Comparison of ENCODE assay signal across 8 cellular contexts in the genomic region with DNA sequence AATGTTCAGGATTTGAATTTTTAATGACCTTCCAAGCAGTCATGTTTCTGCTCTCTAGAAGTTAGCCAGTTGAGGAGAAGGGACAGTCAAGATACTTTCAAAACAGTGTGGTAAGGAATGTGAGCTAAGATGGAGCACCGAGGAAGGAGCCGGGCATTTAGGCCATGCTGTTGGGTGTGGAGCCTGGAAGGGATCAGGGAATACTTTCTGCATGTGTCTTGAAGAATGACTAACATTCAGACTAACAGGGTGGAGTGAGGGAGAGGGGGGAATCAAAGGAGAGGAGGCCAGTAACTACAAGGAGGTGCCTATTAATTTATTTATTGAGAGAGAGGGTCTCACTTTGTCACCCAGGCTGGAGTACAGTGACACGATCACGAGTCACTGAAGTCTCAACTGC. TPM values are rescaled to one million over a fixed set of nuclear protein-coding genes. Genes with fewer than 3 reads are reported as not detected.
DNase-seq lines count a peak whose midpoint lies in the region; ATAC-seq, FAIRE-seq and TF ChIP-seq lines count a peak whose summit lies in the region.
"Not testable (repeated sequence)": the region's sequence is repeated elsewhere in the genome, so short reads cannot be mapped to it uniquely, and the experiment has no call there.

No MANE protein-coding gene starts in this region.

- ATAC-seq in naive thymus-derived CD4-positive, alpha-beta T cell: not testable (repeated sequence)

- not testable (repeated sequence) for FAIRE-seq in H54 (lab: Jason Lieb, UNC)

- not testable (repeated sequence) for H3K27me3 ChIP-seq in breast epithelium; naive thymus-derived CD4-positive, alpha-beta T cell (ENCODE audit: control insufficient read depth in 2 of 2, insufficient read depth in 2 of 2, low read length in 2 of 2); stomach

- POLR2A ChIA-PET in naive thymus-derived CD4-positive, alpha-beta T cell (lab: Charles Lee): not testable (repeated sequence)

- not testable (repeated sequence) for H3K4me1 ChIP-seq in breast epithelium; naive thymus-derived CD4-positive, alpha-beta T cell (ENCODE audit: control insufficient read depth in 2 of 2, insufficient read depth in 2 of 2, low read length in 2 of 2)
- H3K4me1 ChIP-seq in stomach: peaks cover 19 to 73% (median 43%) of the 10 kb centered on the region in 4 donors

- H3K27me3 Mint-ChIP-seq in activated T-cell treated with anti-CD3 and anti-CD28 coated beads, Interleukin-2, amount 50 U/mL, for 24 hours; naive thymus-derived CD4-positive, alpha-beta T cell: not testable (repeated sequence)

- TF ChIP-seq CTCF in breast epithelium (IDR thresholded peaks at IDR 0.05); fibroblast of the aortic adventitia (IDR thresholded peaks at IDR 0.05; ENCODE audit: insufficient read depth, low read length); stomach (IDR thresholded peaks at IDR 0.05): not testable (repeated sequence)

- peak overlapping the region; percentile 74 for H3K27ac Mint-ChIP-seq in activated T-cell treated with anti-CD3 and anti-CD28 coated beads, Interleukin-2, amount 50 U/mL, for 24 hours
- peak overlapping the region; percentile 5 to 97 (median 61) for H3K27ac Mint-ChIP-seq in naive thymus-derived CD4-positive, alpha-beta T cell

- WGBS in stomach, 5 donors: 56 to 75% (median 59%) methylated on average over 4 of the region's 4 CpGs

- H3K4me3 ChIP-seq in breast epithelium: peak overlapping the region; percentile 21 to 81 (median 74)
- H3K4me3 ChIP-seq in fibroblast of the aortic adventitia (ENCODE audit: low read depth, low read length): peak overlapping the region; percentile 56
- not testable (repeated sequence) for H3K4me3 ChIP-seq in naive thymus-derived CD4-positive, alpha-beta T cell (ENCODE audit: low read length)
- H3K4me3 ChIP-seq in stomach: peak overlapping the region in 2 of 4 donors; percentile 77 to 86

- not testable (repeated sequence) for H3K36me3 ChIP-seq in breast epithelium; naive thymus-derived CD4-positive, alpha-beta T cell (ENCODE audit: control insufficient read depth in 2 of 3, insufficient read depth in 3 of 3, low read length in 3 of 3); stomach

- DNase-seq in AG20443 (ENCODE audit: low spot score) (peak; percentile 52), H54 (ENCODE audit: insufficient read length, low spot score) (peak; percentile 32), RKO (ENCODE audit: low spot score) (peak; percentile 86), fibroblast of the aortic adventitia (ENCODE audit: low read depth) (peak; percentile 74)
- not testable (repeated sequence) for DNase-seq in activated T-cell treated with anti-CD3 and anti-CD28 coated beads, Interleukin-2, amount 50 U/mL, for 24 hours; breast epithelium (ENCODE audit: low spot score in 2 of 2); naive thymus-derived CD4-positive, alpha-beta T cell; stomach

- intact Hi-C loops in breast epithelium (cut with DNase I; ENCODE audit: low total_unique reads); stomach (cut with DNase I; ENCODE audit: low total_unique reads): not testable (repeated sequence)
- intact Hi-C loops in naive thymus-derived CD4-positive, alpha-beta T cell (cut with micrococcal nuclease): loop anchor here in 1 of 2 donors (5.0 to 10.0 kb wide), 3 partner anchors 563 to 970 kb away; a partner anchor contains a TSS

- H3K9me3 ChIP-seq in breast epithelium; naive thymus-derived CD4-positive, alpha-beta T cell (ENCODE audit: control insufficient read depth in 2 of 3, low read length in 3 of 3); stomach: not testable (repeated sequence)

- not testable (repeated sequence) for TF ChIP-seq POLR2A in H54 (IDR thresholded peaks at IDR 0.05; ENCODE audit: low read depth, low read length); breast epithelium (IDR thresholded peaks at IDR 0.05); stomach (IDR thresholded peaks at IDR 0.05)

- TF ChIP-seq EP300 in stomach (IDR thresholded peaks at IDR 0.05): not testable (repeated sequence)

- peaks cover 40% of the 10 kb centered on the region for H3K36me3 Mint-ChIP-seq in activated T-cell treated with anti-CD3 and anti-CD28 coated beads, Interleukin-2, amount 50 U/mL, for 24 hours (ENCODE audit: low read depth)
- H3K36me3 Mint-ChIP-seq in naive thymus-derived CD4-positive, alpha-beta T cell: not testable (repeated sequence)

- peaks cover 47% of the 10 kb centered on the region for H3K4me1 Mint-ChIP-seq in activated T-cell treated with anti-CD3 and anti-CD28 coated beads, Interleukin-2, amount 50 U/mL, for 24 hours (ENCODE audit: low read depth)
- H3K4me1 Mint-ChIP-seq in naive thymus-derived CD4-positive, alpha-beta T cell: peaks cover 11 to 56% (median 42%) of the 10 kb centered on the region in 7 donors

- H3K9me3 Mint-ChIP-seq in activated T-cell treated with anti-CD3 and anti-CD28 coated beads, Interleukin-2, amount 50 U/mL, for 24 hours; naive thymus-derived CD4-positive, alpha-beta T cell: not testable (repeated sequence)

- CTCF ChIA-PET in naive thymus-derived CD4-positive, alpha-beta T cell (lab: Charles Lee): not testable (repeated sequence)

- not testable (repeated sequence) for H3K27ac ChIP-seq in breast epithelium; naive thymus-derived CD4-positive, alpha-beta T cell (ENCODE audit: low read depth, low read length)
- H3K27ac ChIP-seq in stomach: peak overlapping the region in 4 of 5 donors; percentile 96 to 99 (median 98)

- peak overlapping the region; percentile 97 for H3K4me3 Mint-ChIP-seq in activated T-cell treated with anti-CD3 and anti-CD28 coated beads, Interleukin-2, amount 50 U/mL, for 24 hours
- H3K4me3 Mint-ChIP-seq in naive thymus-derived CD4-positive, alpha-beta T cell: peak overlapping the region; percentile 26 to 98 (median 64)

RNA-seq across cellular contexts. Expression of a gene that starts 1.8 kb away (rescaled TPM):
- 10 to 100 TPM; 33.4 to 44.9 (median 34.9) TPM for total RNA-seq in breast epithelium
- 57.8 and 75.6 TPM in 2 replicates for total RNA-seq in fibroblast of the aortic adventitia (ENCODE audit: low replicate concordance)
- total RNA-seq in naive thymus-derived CD4-positive, alpha-beta T cell: 10 to 100 TPM; 20.7 to 35.7 (median 22.2) TPM
- polyA plus RNA-seq in naive thymus-derived CD4-positive, alpha-beta T cell: 10 to 100 TPM; 20.5 to 21.1 TPM
- total RNA-seq in stomach: 10 to 100 TPM; 12.2 to 61.6 (median 26.8) TPM
- 10 to 100 TPM; 10.1 to 16.2 (median 10.8) TPM for polyA plus RNA-seq in stomach
